38 cellular contexts compared by ENCODE assay signal in genomic region chr19:57167385-57167784, GRCh38. TPM values are rescaled to one million over a fixed set of nuclear protein-coding genes. Genes with fewer than 3 reads are reported as not detected.
"Had no signal": no experiment of that assay in that cellular context is flagged by ENCODE, and none has a peak within 500 bp of the region (broad histone marks: within the 10 kb centered on the region; RNA-seq: fewer than 3 reads in every experiment).

TSS of gene DUXA (minus strand) at chr19:57167485. CDS start at chr19:57167443, 42 bp downstream.

- H3K4me3 ChIP-seq: MG63 had no signal

- H3K36me3 ChIP-seq: MG63 had no signal

- DNase-seq: Karpas-422, Kasumi-1, MG63, MM.1S, MV-4-11, NCI-H1048, NCI-H1092, NCI-H1092 treated with DMSO at 0.1 percent for 48 hours, NCI-H1105, NCI-H1105 treated with DMSO at 0.1 percent for 48 hours, NCI-H1417, NCI-H1417 treated with DMSO at 0.1 percent for 48 hours, NCI-H1436, NCI-H1436 treated with DMSO at 0.1 percent for 48 hours, NCI-H146, NCI-H1694, NCI-H1694 treated with DMSO at 0.1 percent for 48 hours, NCI-H187, NCI-H187 treated with DMSO at 0.1 percent for 48 hours, NCI-H1930, NCI-H2029, NCI-H2029 treated with DMSO at 0.1 percent for 48 hours, NCI-H2081, NCI-H2081 treated with DMSO at 0.1 percent for 48 hours, NCI-H2107, NCI-H2171, NCI-H2171 treated with DMSO at 0.1 percent for 48 hours, NCI-H2227 treated with DMSO at 0.1 percent for 48 hours, NCI-H226, NCI-H345, NCI-H446, NCI-H446 treated with DMSO at 0.1 percent for 48 hours, NCI-H510A, NCI-H510A treated with DMSO at 0.1 percent for 48 hours had no signal

RNA-seq across cellular contexts. Expression of gene DUXA, which starts in this region (rescaled TPM):
- total RNA-seq: LHCN-M2, M059J, MCF 10A, NCI-H460 had no signal
